9 cellular contexts compared by ENCODE assay signal in genomic region chr17:10171057-10171456, GRCh38. TPM values are rescaled to one million over a fixed set of nuclear protein-coding genes. Genes with fewer than 3 reads are reported as not detected.
DNase-seq lines count a peak whose midpoint lies in the region; ATAC-seq, FAIRE-seq and TF ChIP-seq lines count a peak whose summit lies in the region.
"Had no signal": no experiment of that assay in that cellular context is flagged by ENCODE, and none has a peak within 500 bp of the region (broad histone marks: within the 10 kb centered on the region; RNA-seq: fewer than 3 reads in every experiment).

No MANE protein-coding gene starts in this region.

- FAIRE-seq in HepG2 (lab: Jason Lieb, UNC): no peak

- no peak overlapping the region for H3K4me3 ChIP-seq in right atrium auricular region
- H3K4me3 ChIP-seq in gastroesophageal sphincter: peak overlapping the region in 1 of 2 donors; percentile 2
- no peak overlapping the region for H3K4me3 ChIP-seq in ovary
- no peak overlapping the region for H3K4me3 ChIP-seq in MG63
- H3K4me3 ChIP-seq in HepG2 (replicated peaks in 1 of 3; ENCODE audit: insufficient read depth in 1 of 3, low read depth in 2 of 3, low read length in 3 of 3): no peak overlapping the region

- no peak for TF ChIP-seq RAD21 in HepG2 (CRISPR knock-in tag; IDR thresholded peaks at IDR 0.05)

- no peaks in the 10 kb centered on the region for H4K20me1 ChIP-seq in HepG2 (ENCODE audit: insufficient read depth, low read length)

- CTCF ChIA-PET in HepG2 (lab: Yijun Ruan, JAX; ENCODE audit: low intra/inter-chr PET ratio, low total read pairs): no interaction called here

- ATAC-seq in Right ventricle myocardium superior (ENCODE audit: poor library complexity) (peak; percentile 79), gastroesophageal sphincter (peak; percentile 68), HepG2 (no peak)

- TF ChIP-seq EP300 in gastroesophageal sphincter (IDR thresholded peaks at IDR 0.05) (no peak), ovary (IDR thresholded peaks at IDR 0.05) (no peak), HepG2 (IDR thresholded peaks at IDR 0.05; ENCODE audit: low read depth in 2 of 2, low read length in 2 of 2) (no peak), HepG2 (CRISPR knock-in tag; IDR thresholded peaks at IDR 0.05; ENCODE audit: borderline replicate concordance) (no peak)

- H2AFZ ChIP-seq in HepG2 (ENCODE audit: low read length): no peak overlapping the region

- H3K4me2 ChIP-seq in HepG2 (ENCODE audit: low read depth, low read length): no peak overlapping the region

- H3K4me1 ChIP-seq in right atrium auricular region: peaks cover 0 to 14% of the 10 kb centered on the region in 2 donors
- H3K4me1 ChIP-seq in gastroesophageal sphincter: peaks cover 0 to 18% (median 4%) of the 10 kb centered on the region in 3 donors
- peaks cover 5% of the 10 kb centered on the region for H3K4me1 ChIP-seq in ovary (ENCODE audit: insufficient read depth)
- H3K4me1 ChIP-seq in HepG2 (ENCODE audit: insufficient read depth, low read length): no peaks in the 10 kb centered on the region

- 24 to 30% methylated on average over 5 of the region's 7 CpGs for WGBS in gastroesophageal sphincter (ENCODE audit: low coverage in 1 of 2), 2 donors
- 15 to 16% (median 16%) methylated on average over 7 of the region's 7 CpGs for whole genome bisulfite sequencing in ovary, 3 donors
- WGBS in HepG2 (ENCODE audit: low lambda C conversion rate): 20% methylated on average over 7 of the region's 7 CpGs

- DNase-seq in Right ventricle myocardium superior (peak; percentile 70), right atrium auricular region (ENCODE audit: low spot score) (no peak), ovary (peak in 4 of 5 donors; percentile 28 to 48 (median 38)), MG63 (no peak), NCI-H2227 (lab: John Stamatoyannopoulos, UW; ENCODE audit: unreplicated experiment) (no peak), HepG2 (ENCODE audit: low spot score) (no peak), NCI-H82 (lab: John Stamatoyannopoulos, UW) (no peak)
- DNase-seq: activated CD8-positive, alpha-beta memory T cell treated with anti-CD3 and anti-CD28 coated beads, Interleukin-2, amount 50 U/mL, for 4 hours had no signal

- no TSS peak for BruUV-seq in HepG2 (replicated peaks; lab: Mats Ljungman, UMichigan)

- H3K27ac ChIP-seq in right atrium auricular region (peak overlapping the region in 1 of 2 donors; percentile 47), gastroesophageal sphincter (peak overlapping the region in 3 of 4 donors; percentile 4 to 53 (median 43)), ovary (no peak overlapping the region), HepG2 (ENCODE audit: extremely low read length, insufficient read depth, low read length) (no peak overlapping the region)

- H3K9me3 ChIP-seq in right atrium auricular region: no peaks in the 10 kb centered on the region
- peaks cover 0 to 3% (median 0%) of the 10 kb centered on the region in 3 donors for H3K9me3 ChIP-seq in gastroesophageal sphincter
- H3K9me3 ChIP-seq in ovary: no peaks in the 10 kb centered on the region
- H3K9me3 ChIP-seq in MG63: 0 out of 2 replicates have a peak, but pooled peaks cover 3% of the 10 kb centered on the region
- H3K9me3 ChIP-seq in HepG2 (ENCODE audit: low read length): no peaks in the 10 kb centered on the region

- H3K79me2 ChIP-seq in HepG2 (ENCODE audit: insufficient read depth, low read length): no peaks in the 10 kb centered on the region

- H3K27me3 ChIP-seq in right atrium auricular region: no peaks in the 10 kb centered on the region
- no peaks in the 10 kb centered on the region for H3K27me3 ChIP-seq in gastroesophageal sphincter
- H3K27me3 ChIP-seq in ovary: no peaks in the 10 kb centered on the region
- H3K27me3 ChIP-seq in MG63: peaks cover 3% of the 10 kb centered on the region; the same call in 1 of the 2 replicates
- H3K27me3 ChIP-seq in HepG2 (ENCODE audit: control insufficient read depth in 1 of 2, insufficient read depth in 2 of 2, low read length in 2 of 2): peaks cover 0 to 20% of the 10 kb centered on the region in 2 experiments; a peak in 2 of 5 replicates

- TF ChIP-seq CTCF in right atrium auricular region (IDR thresholded peaks at IDR 0.05) (no peak), gastroesophageal sphincter (IDR thresholded peaks at IDR 0.05) (no peak), ovary (IDR thresholded peaks at IDR 0.05) (no peak), HepG2 (CRISPR knock-in tag; IDR thresholded peaks at IDR 0.05) (no peak)

- H3K36me3 ChIP-seq in right atrium auricular region (no peaks in the 10 kb centered on the region), gastroesophageal sphincter (no peaks in the 10 kb centered on the region), ovary (no peaks in the 10 kb centered on the region), MG63 (no peaks in the 10 kb centered on the region), HepG2 (replicated peaks in 1 of 2; ENCODE audit: control insufficient read depth in 1 of 2, insufficient read depth in 2 of 2, low read length in 2 of 2) (no peaks in the 10 kb centered on the region)

- no peak for TF ChIP-seq POLR2A in gastroesophageal sphincter (IDR thresholded peaks at IDR 0.05)
- no peak for TF ChIP-seq POLR2A in ovary (IDR thresholded peaks at IDR 0.05)
- no peak for TF ChIP-seq POLR2A in HepG2 (IDR thresholded peaks at IDR 0.05; ENCODE audit: insufficient read depth in 1 of 2, low read depth in 2 of 2, low read length in 2 of 2)

- POLR2A ChIA-PET in HepG2 (lab: Yijun Ruan, JAX): no interaction called here

- H3K9ac ChIP-seq in HepG2 (ENCODE audit: insufficient read depth, low read depth, low read length): no peak overlapping the region

- in situ Hi-C loops in HepG2 (cut with HindIII; ENCODE audit: extremely low pct_ligation_motif_present, low pct_unique_long_range_greater_than_20kb): no loop called here

- intact Hi-C loops in Right ventricle myocardium superior (cut with DNase I): no loop called here
- intact Hi-C loops in ovary (cut with DNase I): no loop called here
- intact Hi-C loops in HepG2 (cut with micrococcal nuclease; ENCODE audit: unreplicated experiment): no loop called here

TF ChIP-seq in HepG2, 621 proteins besides CTCF, POLR2A, EP300 and RAD21 (continues in another document):
- TF ChIP-seq ZNF501 (CRISPR knock-in tag; IDR thresholded peaks at IDR 0.05): no peak
- no peak for TF ChIP-seq MLLT10 (CRISPR knock-in tag; IDR thresholded peaks at IDR 0.05)
- TF ChIP-seq, protein P1, sequence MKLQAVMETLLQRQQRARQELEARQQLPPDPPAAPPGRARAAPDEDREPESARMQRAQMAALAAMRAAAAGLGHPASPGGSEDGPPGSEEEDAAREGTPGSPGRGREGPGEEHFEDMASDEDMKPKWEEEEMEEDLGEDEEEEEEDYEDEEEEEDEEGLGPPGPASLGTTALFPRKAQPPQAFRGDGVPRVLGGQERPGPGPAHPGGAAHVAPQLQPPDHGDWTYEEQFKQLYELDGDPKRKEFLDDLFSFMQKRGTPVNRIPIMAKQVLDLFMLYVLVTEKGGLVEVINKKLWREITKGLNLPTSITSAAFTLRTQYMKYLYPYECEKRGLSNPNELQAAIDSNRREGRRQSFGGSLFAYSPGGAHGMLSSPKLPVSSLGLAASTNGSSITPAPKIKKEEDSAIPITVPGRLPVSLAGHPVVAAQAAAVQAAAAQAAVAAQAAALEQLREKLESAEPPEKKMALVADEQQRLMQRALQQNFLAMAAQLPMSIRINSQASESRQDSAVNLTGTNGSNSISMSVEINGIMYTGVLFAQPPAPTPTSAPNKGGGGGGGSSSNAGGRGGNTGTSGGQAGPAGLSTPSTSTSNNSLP (IDR thresholded peaks at IDR 0.05; ENCODE audit: low read depth, low read length): no peak
- TF ChIP-seq RFX3 (CRISPR knock-in tag; IDR thresholded peaks at IDR 0.05): no peak
- TF ChIP-seq NCOA1 (CRISPR knock-in tag; IDR thresholded peaks at IDR 0.05): no peak
- TF ChIP-seq TAF1 (CRISPR knock-in tag; IDR thresholded peaks at IDR 0.05): no peak

RNA-seq across cellular contexts. Expression of gene GAS7, which starts 27.3 kb away (rescaled TPM):
- total RNA-seq in Right ventricle myocardium superior: 72.1 TPM
- 100 to 1,000 TPM in 1 of 2 donors, 10 to 100 TPM in 1; 79.7 to 113 TPM for total RNA-seq in right atrium auricular region
- total RNA-seq in gastroesophageal sphincter: 100 to 1,000 TPM in 1 of 4 donors, 10 to 100 TPM in 3; 62.6 to 122 (median 77.0) TPM
- total RNA-seq in ovary: 10 to 100 TPM in 6 of 7 donors, 1 to 10 TPM in 1; 9.1 to 48.0 (median 24.2) TPM
- polyA plus RNA-seq in ovary: 10 to 100 TPM in 1 of 2 donors, 1 to 10 TPM in 1; 7.1 to 28.8 TPM
- 0.91 and 8.7 TPM in 2 replicates for total RNA-seq in MG63 (2014; rRNA removed; shearing (Covaris generic); ENCODE audit: low replicate concordance)
- total RNA-seq in HepG2 (2016; rRNA removed; fragmentation: Illumina TruSeq; extraction: Trizol): 5.2 and 6.9 TPM in 2 replicates
- 1.0 and 1.4 TPM in 2 replicates for total RNA-seq in HepG2 (2016; cell fraction: cytosol; rRNA removed; fragmentation: Illumina TruSeq; extraction: Trizol; ENCODE audit: low read depth)
- total RNA-seq in HepG2 (2016; cell fraction: insoluble cytoplasmic fraction; rRNA removed; fragmentation: Illumina TruSeq; extraction: Trizol): 4.7 and 6.1 TPM in 2 replicates
- 3.3 and 4.7 TPM in 2 replicates for total RNA-seq in HepG2 (2016; cell fraction: membrane; rRNA removed; fragmentation: Illumina TruSeq; extraction: Trizol)
- total RNA-seq in HepG2 (2016; cell fraction: nucleus; rRNA removed; fragmentation: Illumina TruSeq; extraction: Trizol): 3.9 and 4.4 TPM in 2 replicates
- polyA plus RNA-seq in HepG2 (2011; rRNA removed): 0.55 and 1.0 TPM in 2 replicates
- 0.29 and 0.79 TPM in 2 replicates for polyA plus RNA-seq in HepG2 (2011; cell fraction: cytosol; rRNA removed)
- polyA plus RNA-seq in HepG2 (2011; cell fraction: nucleus; rRNA removed): 0.54 and 0.76 TPM in 2 replicates
- 0.34 and 0.36 TPM in 2 replicates for polyA plus RNA-seq in HepG2 (2012)
- polyA plus RNA-seq in HepG2 (2016; cell fraction: cytosol; fragmentation: Illumina TruSeq; extraction: Trizol; ENCODE audit: low read depth): 0.76 and 0.88 TPM in 2 replicates
- polyA plus RNA-seq in HepG2 (2016; cell fraction: insoluble cytoplasmic fraction; fragmentation: Illumina TruSeq; extraction: Trizol; ENCODE audit: low read depth): 3.5 and 3.7 TPM in 2 replicates
- polyA plus RNA-seq in HepG2 (2016; cell fraction: membrane; fragmentation: Illumina TruSeq; extraction: Trizol; ENCODE audit: low read depth): 2.3 and 3.5 TPM in 2 replicates
- 2.7 and 3.7 TPM in 2 replicates for polyA plus RNA-seq in HepG2 (2016; cell fraction: nucleus; fragmentation: Illumina TruSeq; extraction: Trizol; ENCODE audit: insufficient read depth, low read depth)
- 2.3 and 4.2 TPM in 2 replicates for polyA minus RNA-seq in HepG2 (2011; rRNA and poly(A)+ RNA removed; ENCODE audit: low replicate concordance)
- polyA minus RNA-seq in HepG2 (2011; cell fraction: cytosol; rRNA and poly(A)+ RNA removed): 1.1 and 1.7 TPM in 2 replicates
- polyA minus RNA-seq in HepG2 (2011; cell fraction: nucleus; rRNA and poly(A)+ RNA removed): 1.0 and 1.1 TPM in 2 replicates

Comparison
In these comparisons a context has a peak if more than half of its experiments do, and no peak if none do; other contexts are left out.
1. DNase-seq: peak in Right ventricle myocardium superior (single experiment) and ovary (4 of 5); none in right atrium auricular region (single experiment), MG63 (single experiment), NCI-H2227 (single experiment), HepG2 (single experiment) and NCI-H82 (single experiment).
2. H3K27ac ChIP-seq: peak in gastroesophageal sphincter (3 of 4); none in ovary (0 of 2) and HepG2 (single experiment).